Comparison of ENCODE assay signal across 20 cellular contexts in genomic region chr1:88780485-88780884, GRCh38.
"Had no signal": no experiment of that assay in that cellular context is flagged by ENCODE, and none has a peak within 500 bp of the region (broad histone marks: within the 10 kb centered on the region; RNA-seq: fewer than 3 reads in every experiment).

No MANE protein-coding gene starts in this region.

- H3K27me3 ChIP-seq: body of pancreas, colonic mucosa, left lung had no signal

- DNase-seq: activated B cell treated with CpG ODN at 0.5 μM for 24 hours; activated CD4-positive, alpha-beta T cell treated with anti-CD3 and anti-CD28 coated beads for 48 hours; activated CD8-positive, alpha-beta memory T cell treated with anti-CD3 and anti-CD28 coated beads, Interleukin-2, amount 50 U/mL, for 4 hours; activated CD8-positive, alpha-beta T cell treated with anti-CD3 and anti-CD28 coated beads for 36 hours; activated gamma-delta T cell; activated T-cell treated with anti-CD3 and anti-CD28 coated beads, Interleukin-2, amount 50 U/mL, for 48 hours; amygdala; body of pancreas; caudate nucleus; colonic mucosa; effector CD4-positive, alpha-beta T cell; foreskin fibroblast; hypothalamus; kidney; left lung; mesenchymal stem cell; naive thymus-derived CD8-positive, alpha-beta T cell; stimulated activated CD4-positive, alpha-beta T cell treated with anti-CD3 and anti-CD28 coated beads, Interleukin-12 subunit alpha, Interleukin-12 subunit beta, amount 100 ng/mL, for 4 hours; stimulated activated CD4-positive, alpha-beta T cell treated with anti-CD3 and anti-CD28 coated beads, Interleukin-2, amount 100 ng/mL, for 24 hours had no signal

- H3K36me3 ChIP-seq: colonic mucosa had no signal

- H3K9me3 ChIP-seq: body of pancreas, colonic mucosa, left lung had no signal

- ATAC-seq: activated CD8-positive, alpha-beta T cell treated with anti-CD3 and anti-CD28 coated beads for 36 hours; activated naive CD4-positive, alpha-beta T cell treated with anti-CD3 and anti-CD28 coated beads, Interleukin-2, amount 50 U/mL, for 72 hours; body of pancreas; left lung; naive thymus-derived CD8-positive, alpha-beta T cell had no signal

- H3K4me1 ChIP-seq: body of pancreas, colonic mucosa, left lung had no signal

- H3K27ac ChIP-seq: body of pancreas, colonic mucosa, left lung had no signal

- H3K4me3 ChIP-seq: body of pancreas, colonic mucosa, left lung had no signal
